1 cellular context compared by ENCODE assay signal in genomic region chr11:62645660-62645933, GRCh38.
TF ChIP-seq lines count a peak whose summit lies in the region.

No MANE protein-coding gene starts in this region.

TF ChIP-seq in HEK293, 187 proteins besides CTCF, POLR2A, EP300 and RAD21 (continued from another document):
- TF ChIP-seq PRDM6 (tag by site-specific recombination; IDR thresholded peaks at IDR 0.05), result no peak
- TF ChIP-seq ZNF596 (tag by site-specific recombination; IDR thresholded peaks at IDR 0.05), result no peak
- no peak for TF ChIP-seq ZNF830 (tag by site-specific recombination; IDR thresholded peaks at IDR 0.05; ENCODE audit: low read depth)
